8 cellular contexts compared by ENCODE assay signal in the genomic region with DNA sequence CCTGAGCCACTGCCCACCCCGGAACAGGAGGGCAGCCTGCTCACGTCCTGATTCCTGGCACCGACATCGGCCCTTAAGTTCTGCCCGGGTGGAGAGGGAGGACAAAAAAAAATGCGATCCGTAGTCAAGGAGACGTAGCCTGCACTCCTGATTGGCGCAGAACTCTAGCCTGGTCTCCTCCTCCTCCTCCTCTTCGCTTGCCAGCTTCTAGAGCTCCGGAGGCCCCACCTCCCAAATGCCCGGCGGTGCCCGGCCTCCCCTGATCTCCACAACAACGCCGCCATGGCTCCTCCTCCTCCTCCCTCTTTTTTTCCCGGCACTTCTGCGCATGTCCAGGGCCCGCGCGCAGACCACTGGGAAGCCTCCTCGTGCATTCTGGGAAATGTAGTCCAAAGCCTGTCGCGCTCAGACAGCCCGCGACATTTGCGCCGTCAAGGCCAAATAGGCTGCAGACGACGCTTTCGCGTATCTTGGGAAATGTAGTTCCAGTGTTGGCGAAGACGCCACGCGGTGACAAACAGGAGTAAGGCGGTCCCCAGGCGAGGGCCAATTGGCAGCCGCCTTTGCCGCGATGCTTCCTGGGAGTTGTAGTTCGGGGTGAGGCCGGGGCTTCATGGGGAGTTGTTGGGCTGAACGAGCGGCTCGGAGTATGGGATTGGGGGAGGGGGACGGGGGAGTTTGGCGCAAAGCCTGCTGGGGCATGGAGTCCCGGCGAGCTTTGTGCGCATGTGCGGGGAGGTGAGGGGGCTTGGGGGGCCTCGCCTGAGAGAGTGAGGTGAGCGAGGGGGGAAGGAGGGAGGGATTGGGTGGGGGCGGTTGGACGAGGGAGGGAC. TPM values are rescaled to one million over a fixed set of nuclear protein-coding genes. Genes with fewer than 3 reads are reported as not detected.
DNase-seq lines count a peak whose midpoint lies in the region; ATAC-seq and TF ChIP-seq lines count a peak whose summit lies in the region.

A gene (plus strand): TSS at position 705 of the 833 bp plus-strand sequence. CDS start 5,625 bp downstream, outside the sequence.

- H3K36me3 Mint-ChIP-seq in activated CD4-positive, alpha-beta T cell treated with anti-CD3 and anti-CD28 coated beads, Interleukin-2, amount 10 ng/mL, durations not matched to agents 24 days and 14 days (ENCODE audit: low read depth) = peaks cover 3% of the 10 kb centered on the region

- peak within 1 kb of the TSS; percentile 89 for H3K27ac ChIP-seq in colonic mucosa

- H3K4me3 ChIP-seq in BE2C (ENCODE audit: low read depth, low read length) (peak within 1 kb of the TSS; percentile 65), colonic mucosa (peak within 1 kb of the TSS; percentile 44)

- H3K4me1 ChIP-seq in BE2C (peaks cover 4% of the 10 kb centered on the region), colonic mucosa (peaks cover 10% of the 10 kb centered on the region)

- H3K9me3 Mint-ChIP-seq in activated CD4-positive, alpha-beta T cell treated with anti-CD3 and anti-CD28 coated beads, Interleukin-2, amount 10 ng/mL, durations not matched to agents 24 days and 14 days = no peaks in the 10 kb centered on the region

- H3K27ac Mint-ChIP-seq in activated CD4-positive, alpha-beta T cell treated with anti-CD3 and anti-CD28 coated beads, Interleukin-2, amount 10 ng/mL, durations not matched to agents 24 days and 14 days = peak within 1 kb of the TSS; percentile 91

- H3K9me3 ChIP-seq in BE2C (no peaks in the 10 kb centered on the region), colonic mucosa (no peaks in the 10 kb centered on the region)

- intact Hi-C loops in activated CD4-positive, alpha-beta T cell treated with anti-CD3 and anti-CD28 coated beads, Interleukin-2, amount 10 ng/mL, durations not matched to agents 24 days and 14 days (cut with micrococcal nuclease) = loop anchor here (1.0 to 5.0 kb wide), 6 partner anchors 19 to 1222 kb away; a partner anchor contains a TSS
- intact Hi-C loops in colonic mucosa (cut with DNase I) = loop anchor here (5.0 kb wide), 1 partner anchor 33 kb away; no protein-coding TSS in a partner anchor

- DNase-seq in BE2C = peak; percentile 99
- DNase-seq in GM19240 (ENCODE audit: insufficient read length, low spot score) = peak; percentile 100
- DNase-seq in NCI-H526 (lab: John Stamatoyannopoulos, UW) = peak; percentile 99 to 100
- peak; percentile 100 for DNase-seq in activated CD4-positive, alpha-beta T cell treated with anti-CD3 and anti-CD28 coated beads, Interleukin-2, amount 10 ng/mL, durations not matched to agents 24 days and 14 days
- peak; percentile 99 for DNase-seq in colonic mucosa
- DNase-seq in kidney tubule cell (ENCODE audit: low spot score) = peak; percentile 99
- DNase-seq in stimulated activated CD4-positive, alpha-beta T cell treated with anti-CD3 and anti-CD28 coated beads, Interleukin-1b, Interleukin-23, amount 100 ng/mL, for 24 hours (ENCODE audit: low read depth in 4 of 4, low spot score in 1 of 4) = peak; percentile 95 to 99 (median 96)

- H3K27me3 ChIP-seq in BE2C (no peaks in the 10 kb centered on the region), colonic mucosa (no peaks in the 10 kb centered on the region)

- H3K27me3 Mint-ChIP-seq in activated CD4-positive, alpha-beta T cell treated with anti-CD3 and anti-CD28 coated beads, Interleukin-2, amount 10 ng/mL, durations not matched to agents 24 days and 14 days = peaks cover 4% of the 10 kb centered on the region

- TF ChIP-seq CTCF in BE2C (IDR thresholded peaks at IDR 0.05; ENCODE audit: low read depth, low read length) (no peak), colonic mucosa (IDR thresholded peaks at IDR 0.05) (no peak)

- peaks cover 36% of the 10 kb centered on the region for H3K4me1 Mint-ChIP-seq in activated CD4-positive, alpha-beta T cell treated with anti-CD3 and anti-CD28 coated beads, Interleukin-2, amount 10 ng/mL, durations not matched to agents 24 days and 14 days

- H3K4me3 Mint-ChIP-seq in activated CD4-positive, alpha-beta T cell treated with anti-CD3 and anti-CD28 coated beads, Interleukin-2, amount 10 ng/mL, durations not matched to agents 24 days and 14 days = peak within 1 kb of the TSS; percentile 94

- peak; percentile 90 for ATAC-seq in HG03460 (IDR thresholded peaks at IDR 0.05; ENCODE audit: unreplicated experiment)

- H3K36me3 ChIP-seq in BE2C (peaks cover 5% of the 10 kb centered on the region; the same call in 1 of the 2 replicates), colonic mucosa (no peaks in the 10 kb centered on the region)

- H3K9ac ChIP-seq in colonic mucosa (ENCODE audit: low read depth in 2 of 2, low read length in 2 of 2) = peak within 1 kb of the TSS; percentile 48 to 86

RNA-seq across cellular contexts. Expression of the gene that starts here (rescaled TPM):
- 40.9 TPM for polyA plus RNA-seq in BE2C (2012; ENCODE audit: insufficient read depth, insufficient read length, low read depth)
- total RNA-seq in activated CD4-positive, alpha-beta T cell treated with anti-CD3 and anti-CD28 coated beads, Interleukin-2, amount 10 ng/mL, durations not matched to agents 24 days and 14 days = 35.5 and 35.7 TPM in 2 replicates
- 10 to 100 TPM; 20.5 to 50.9 TPM for total RNA-seq in colonic mucosa

Comparison
In these comparisons a context has a peak if more than half of its experiments do, and no peak if none do; other contexts are left out.
1. Peak in every context shown above with its lines: DNase-seq, ATAC-seq, H3K4me3 ChIP-seq and H3K27ac ChIP-seq.